1 cellular context compared by ENCODE assay signal in the genomic region with DNA sequence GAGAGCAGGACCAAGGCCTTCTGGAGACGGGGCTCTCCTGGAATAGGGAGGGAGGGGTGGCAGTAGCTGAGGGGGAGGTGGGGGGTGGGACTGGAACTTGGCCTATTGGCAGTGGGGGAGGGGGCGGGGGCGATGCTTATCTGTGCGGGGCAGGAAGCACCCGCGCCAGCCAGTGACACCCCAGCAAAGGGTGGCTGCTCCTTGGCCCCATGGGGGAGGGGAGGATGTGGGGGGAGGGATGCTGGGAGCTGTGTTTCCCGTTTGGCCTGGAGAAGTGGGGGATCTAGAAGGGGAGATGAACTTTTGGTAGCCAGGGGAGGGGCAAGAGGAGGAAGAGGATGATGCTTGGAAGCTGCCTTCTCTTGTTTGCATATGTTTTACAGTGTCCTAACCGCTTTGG.
TF ChIP-seq lines count a peak whose summit lies in the region.

No MANE protein-coding gene starts in this region.

TF ChIP-seq in K562, 482 proteins besides CTCF, POLR2A, EP300 and RAD21:
- TF ChIP-seq, protein P1, sequence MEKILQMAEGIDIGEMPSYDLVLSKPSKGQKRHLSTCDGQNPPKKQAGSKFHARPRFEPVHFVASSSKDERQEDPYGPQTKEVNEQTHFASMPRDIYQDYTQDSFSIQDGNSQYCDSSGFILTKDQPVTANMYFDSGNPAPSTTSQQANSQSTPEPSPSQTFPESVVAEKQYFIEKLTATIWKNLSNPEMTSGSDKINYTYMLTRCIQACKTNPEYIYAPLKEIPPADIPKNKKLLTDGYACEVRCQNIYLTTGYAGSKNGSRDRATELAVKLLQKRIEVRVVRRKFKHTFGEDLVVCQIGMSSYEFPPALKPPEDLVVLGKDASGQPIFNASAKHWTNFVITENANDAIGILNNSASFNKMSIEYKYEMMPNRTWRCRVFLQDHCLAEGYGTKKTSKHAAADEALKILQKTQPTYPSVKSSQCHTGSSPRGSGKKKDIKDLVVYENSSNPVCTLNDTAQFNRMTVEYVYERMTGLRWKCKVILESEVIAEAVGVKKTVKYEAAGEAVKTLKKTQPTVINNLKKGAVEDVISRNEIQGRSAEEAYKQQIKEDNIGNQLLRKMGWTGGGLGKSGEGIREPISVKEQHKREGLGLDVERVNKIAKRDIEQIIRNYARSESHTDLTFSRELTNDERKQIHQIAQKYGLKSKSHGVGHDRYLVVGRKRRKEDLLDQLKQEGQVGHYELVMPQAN (IDR thresholded peaks at IDR 0.05; ENCODE audit: borderline replicate concordance): no peak
- TF ChIP-seq NCOR1 (IDR thresholded peaks at IDR 0.05) (peak; percentile 48), SMAD4 (CRISPR knock-in tag; conservative IDR thresholded peaks at IDR 0.05) (peak; percentile 52; the same call in 1 of the 2 replicates), RNF2 (IDR thresholded peaks at IDR 0.05) (peak; percentile 66; the same call in 1 of the 2 replicates), CBX5 (IDR thresholded peaks at IDR 0.05; ENCODE audit: borderline replicate concordance, low read depth) (no peak), TBP (optimal IDR thresholded peaks at IDR 0.05; ENCODE audit: low read depth, low read length) (no peak), MBD2 (IDR thresholded peaks at IDR 0.05; ENCODE audit: borderline replicate concordance, low read depth) (0 out of 2 replicates have a peak, but pooled peaks have one; percentile 19), MCM3 (IDR thresholded peaks at IDR 0.05) (no peak), RBM14 (IDR thresholded peaks at IDR 0.05; ENCODE audit: borderline replicate concordance, insufficient read depth, low read depth, low read length) (no peak), ETV6 (IDR thresholded peaks at IDR 0.05; ENCODE audit: borderline replicate concordance in 1 of 2, low read depth in 2 of 2, low read length in 1 of 2) (no peak), ETV6 (CRISPR knock-in tag; IDR thresholded peaks at IDR 0.05; ENCODE audit: borderline replicate concordance) (no peak), LEF1 (IDR thresholded peaks at IDR 0.05) (0 out of 2 replicates have a peak, but pooled peaks have one; percentile 39), KDM1A (IDR thresholded peaks at IDR 0.05) (peak in 1 of 2 experiments; percentile 74; a peak in 1 of 4 replicates), ZNF134 (CRISPR knock-in tag; conservative IDR thresholded peaks at IDR 0.05) (no peak), ZFX (CRISPR knock-in tag; IDR thresholded peaks at IDR 0.05) (0 out of 2 replicates have a peak, but pooled peaks have one; percentile 4), ZNF444 (CRISPR knock-in tag; IDR thresholded peaks at IDR 0.05) (peak; percentile 80), MYC (IDR thresholded peaks at IDR 0.05; ENCODE audit: low read depth, low read length) (0 out of 2 replicates have a peak, but pooled peaks have one; percentile 3), MYC (CRISPR knock-in tag; IDR thresholded peaks at IDR 0.05; ENCODE audit: borderline replicate concordance, low read depth) (no peak), CBFA2T3 (IDR thresholded peaks at IDR 0.05) (peak; percentile 22; the same call in 1 of the 2 replicates), ETV1 (tag; conservative IDR thresholded peaks at IDR 0.05; ENCODE audit: low read depth) (peak; percentile 57; the same call in 1 of the 2 replicates), ARID1B (IDR thresholded peaks at IDR 0.05) (0 out of 2 replicates have a peak, but pooled peaks have one; percentile 9), FOXM1 (IDR thresholded peaks at IDR 0.05; ENCODE audit: low read depth) (no peak), FOXM1 (CRISPR knock-in tag; IDR thresholded peaks at IDR 0.05; ENCODE audit: low read depth) (no peak), JUN (IDR thresholded peaks at IDR 0.05; ENCODE audit: borderline replicate concordance, low read depth, low read length) (no peak), JUN (CRISPR knock-in tag; IDR thresholded peaks at IDR 0.05; ENCODE audit: borderline replicate concordance) (no peak), EGR1 (conservative IDR thresholded peaks at IDR 0.05) (peak; percentile 25; the same call in 1 of the 2 replicates), ESRRA (IDR thresholded peaks at IDR 0.05; ENCODE audit: borderline replicate concordance, low read depth) (0 out of 2 replicates have a peak, but pooled peaks have one; percentile 7), RCOR1 (IDR thresholded peaks at IDR 0.05; ENCODE audit: borderline replicate concordance in 1 of 2, low read depth in 2 of 2, low read length in 2 of 2) (0 out of 4 replicates have a peak, but pooled peaks of 1 of the 2 experiments have one; percentile 30), PPARD (CRISPR knock-in tag; IDR thresholded peaks at IDR 0.05) (no peak), DPF2 (IDR thresholded peaks at IDR 0.05) (0 out of 2 replicates have a peak, but pooled peaks have one; percentile 26), CREM (IDR thresholded peaks at IDR 0.05; ENCODE audit: low read depth) (0 out of 2 replicates have a peak, but pooled peaks have one; percentile 36)
- TF ChIP-seq, protein P2, sequence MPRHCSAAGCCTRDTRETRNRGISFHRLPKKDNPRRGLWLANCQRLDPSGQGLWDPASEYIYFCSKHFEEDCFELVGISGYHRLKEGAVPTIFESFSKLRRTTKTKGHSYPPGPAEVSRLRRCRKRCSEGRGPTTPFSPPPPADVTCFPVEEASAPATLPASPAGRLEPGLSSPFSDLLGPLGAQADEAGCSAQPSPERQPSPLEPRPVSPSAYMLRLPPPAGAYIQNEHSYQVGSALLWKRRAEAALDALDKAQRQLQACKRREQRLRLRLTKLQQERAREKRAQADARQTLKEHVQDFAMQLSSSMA (CRISPR knock-in tag; IDR thresholded peaks at IDR 0.05): no peak
- TF ChIP-seq, protein P3, sequence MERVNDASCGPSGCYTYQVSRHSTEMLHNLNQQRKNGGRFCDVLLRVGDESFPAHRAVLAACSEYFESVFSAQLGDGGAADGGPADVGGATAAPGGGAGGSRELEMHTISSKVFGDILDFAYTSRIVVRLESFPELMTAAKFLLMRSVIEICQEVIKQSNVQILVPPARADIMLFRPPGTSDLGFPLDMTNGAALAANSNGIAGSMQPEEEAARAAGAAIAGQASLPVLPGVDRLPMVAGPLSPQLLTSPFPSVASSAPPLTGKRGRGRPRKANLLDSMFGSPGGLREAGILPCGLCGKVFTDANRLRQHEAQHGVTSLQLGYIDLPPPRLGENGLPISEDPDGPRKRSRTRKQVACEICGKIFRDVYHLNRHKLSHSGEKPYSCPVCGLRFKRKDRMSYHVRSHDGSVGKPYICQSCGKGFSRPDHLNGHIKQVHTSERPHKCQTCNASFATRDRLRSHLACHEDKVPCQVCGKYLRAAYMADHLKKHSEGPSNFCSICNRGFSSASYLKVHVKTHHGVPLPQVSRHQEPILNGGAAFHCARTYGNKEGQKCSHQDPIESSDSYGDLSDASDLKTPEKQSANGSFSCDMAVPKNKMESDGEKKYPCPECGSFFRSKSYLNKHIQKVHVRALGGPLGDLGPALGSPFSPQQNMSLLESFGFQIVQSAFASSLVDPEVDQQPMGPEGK (CRISPR knock-in tag; IDR thresholded peaks at IDR 0.05; ENCODE audit: borderline replicate concordance): no peak
- TF ChIP-seq, protein P4, sequence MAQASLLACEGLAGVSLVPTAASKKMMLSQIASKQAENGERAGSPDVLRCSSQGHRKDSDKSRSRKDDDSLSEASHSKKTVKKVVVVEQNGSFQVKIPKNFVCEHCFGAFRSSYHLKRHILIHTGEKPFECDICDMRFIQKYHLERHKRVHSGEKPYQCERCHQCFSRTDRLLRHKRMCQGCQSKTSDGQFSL (CRISPR knock-in tag; IDR thresholded peaks at IDR 0.05): no peak
- TF ChIP-seq, protein P4 (tag; IDR thresholded peaks at IDR 0.05): peak in 1 of 2 experiments; percentile 64; a peak in 1 of 4 replicates
- TF ChIP-seq, protein P5, sequence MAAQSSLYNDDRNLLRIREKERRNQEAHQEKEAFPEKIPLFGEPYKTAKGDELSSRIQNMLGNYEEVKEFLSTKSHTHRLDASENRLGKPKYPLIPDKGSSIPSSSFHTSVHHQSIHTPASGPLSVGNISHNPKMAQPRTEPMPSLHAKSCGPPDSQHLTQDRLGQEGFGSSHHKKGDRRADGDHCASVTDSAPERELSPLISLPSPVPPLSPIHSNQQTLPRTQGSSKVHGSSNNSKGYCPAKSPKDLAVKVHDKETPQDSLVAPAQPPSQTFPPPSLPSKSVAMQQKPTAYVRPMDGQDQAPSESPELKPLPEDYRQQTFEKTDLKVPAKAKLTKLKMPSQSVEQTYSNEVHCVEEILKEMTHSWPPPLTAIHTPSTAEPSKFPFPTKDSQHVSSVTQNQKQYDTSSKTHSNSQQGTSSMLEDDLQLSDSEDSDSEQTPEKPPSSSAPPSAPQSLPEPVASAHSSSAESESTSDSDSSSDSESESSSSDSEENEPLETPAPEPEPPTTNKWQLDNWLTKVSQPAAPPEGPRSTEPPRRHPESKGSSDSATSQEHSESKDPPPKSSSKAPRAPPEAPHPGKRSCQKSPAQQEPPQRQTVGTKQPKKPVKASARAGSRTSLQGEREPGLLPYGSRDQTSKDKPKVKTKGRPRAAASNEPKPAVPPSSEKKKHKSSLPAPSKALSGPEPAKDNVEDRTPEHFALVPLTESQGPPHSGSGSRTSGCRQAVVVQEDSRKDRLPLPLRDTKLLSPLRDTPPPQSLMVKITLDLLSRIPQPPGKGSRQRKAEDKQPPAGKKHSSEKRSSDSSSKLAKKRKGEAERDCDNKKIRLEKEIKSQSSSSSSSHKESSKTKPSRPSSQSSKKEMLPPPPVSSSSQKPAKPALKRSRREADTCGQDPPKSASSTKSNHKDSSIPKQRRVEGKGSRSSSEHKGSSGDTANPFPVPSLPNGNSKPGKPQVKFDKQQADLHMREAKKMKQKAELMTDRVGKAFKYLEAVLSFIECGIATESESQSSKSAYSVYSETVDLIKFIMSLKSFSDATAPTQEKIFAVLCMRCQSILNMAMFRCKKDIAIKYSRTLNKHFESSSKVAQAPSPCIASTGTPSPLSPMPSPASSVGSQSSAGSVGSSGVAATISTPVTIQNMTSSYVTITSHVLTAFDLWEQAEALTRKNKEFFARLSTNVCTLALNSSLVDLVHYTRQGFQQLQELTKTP (IDR thresholded peaks at IDR 0.05; ENCODE audit: low read depth in 1 of 2, partially characterized antibody in 2 of 2): peak in 1 of 2 experiments; percentile 54
- TF ChIP-seq, protein P6, sequence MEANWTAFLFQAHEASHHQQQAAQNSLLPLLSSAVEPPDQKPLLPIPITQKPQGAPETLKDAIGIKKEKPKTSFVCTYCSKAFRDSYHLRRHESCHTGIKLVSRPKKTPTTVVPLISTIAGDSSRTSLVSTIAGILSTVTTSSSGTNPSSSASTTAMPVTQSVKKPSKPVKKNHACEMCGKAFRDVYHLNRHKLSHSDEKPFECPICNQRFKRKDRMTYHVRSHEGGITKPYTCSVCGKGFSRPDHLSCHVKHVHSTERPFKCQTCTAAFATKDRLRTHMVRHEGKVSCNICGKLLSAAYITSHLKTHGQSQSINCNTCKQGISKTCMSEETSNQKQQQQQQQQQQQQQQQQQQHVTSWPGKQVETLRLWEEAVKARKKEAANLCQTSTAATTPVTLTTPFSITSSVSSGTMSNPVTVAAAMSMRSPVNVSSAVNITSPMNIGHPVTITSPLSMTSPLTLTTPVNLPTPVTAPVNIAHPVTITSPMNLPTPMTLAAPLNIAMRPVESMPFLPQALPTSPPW (CRISPR knock-in tag; IDR thresholded peaks at IDR 0.05): peak; percentile 89
